ENCODE assay signal across 14 cellular contexts in genomic region chr18:24561369-24561768, GRCh38.
"Had no signal": no experiment of that assay in that cellular context is flagged by ENCODE, and none has a peak within 500 bp of the region (broad histone marks: within the 10 kb centered on the region; RNA-seq: fewer than 3 reads in every experiment).

No MANE protein-coding gene starts in this region.

- DNase-seq: dermis blood vessel endothelial cell; erythroblast; heart left ventricle; mucosa of descending colon; naive thymus-derived CD8-positive, alpha-beta T cell; ovary; right cardiac atrium; small intestine; stimulated activated CD4-positive, alpha-beta T cell treated with anti-CD3 and anti-CD28 coated beads, Interleukin-12 subunit alpha, Interleukin-12 subunit beta, amount 100 ng/mL, for 4 hours; stimulated activated naive CD4-positive, alpha-beta T cell; stomach; thyroid gland; upper lobe of right lung had no signal

- H3K4me1 ChIP-seq: heart left ventricle, stomach, thyroid gland, upper lobe of right lung, vagina had no signal

- H3K27ac ChIP-seq: heart left ventricle, ovary, stomach, thyroid gland, upper lobe of right lung, vagina had no signal

- H3K9me3 ChIP-seq: heart left ventricle, mucosa of descending colon, ovary, stomach, thyroid gland, upper lobe of right lung, vagina had no signal

- H3K4me3 ChIP-seq: heart left ventricle, mucosa of descending colon, ovary, stomach, thyroid gland, upper lobe of right lung, vagina had no signal

- H3K36me3 ChIP-seq: heart left ventricle, ovary, stomach, thyroid gland, upper lobe of right lung, vagina had no signal

- ATAC-seq: heart left ventricle; mucosa of descending colon; naive thymus-derived CD8-positive, alpha-beta T cell; right cardiac atrium had no signal

- H3K27me3 ChIP-seq: ovary, thyroid gland, upper lobe of right lung, vagina had no signal
